ENCODE assay signal across 19 cellular contexts in the genomic region with DNA sequence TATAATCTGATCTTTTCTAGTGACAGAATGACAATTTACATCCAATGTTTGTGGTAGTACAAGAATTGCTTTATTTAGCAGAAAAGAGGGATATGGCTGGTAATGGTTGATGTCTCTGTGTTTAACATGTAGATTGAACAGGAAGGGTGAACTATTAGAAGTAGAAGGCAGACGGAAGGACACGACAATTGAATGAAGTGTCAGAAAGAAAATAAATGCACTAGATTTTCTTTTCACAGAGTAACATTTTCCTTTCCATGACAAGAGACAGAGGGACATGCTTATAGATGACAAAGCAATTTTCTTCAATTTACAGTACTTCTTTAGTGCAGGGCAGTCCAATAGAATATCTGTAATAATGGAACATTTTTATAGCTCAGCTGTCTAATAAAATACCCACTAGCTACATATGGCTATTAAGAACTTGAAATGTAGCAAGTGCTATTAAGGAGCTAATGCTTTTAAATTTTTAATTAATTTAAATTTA. TPM values are rescaled to one million over a fixed set of nuclear protein-coding genes. Genes with fewer than 3 reads are reported as not detected.
DNase-seq lines count a peak whose midpoint lies in the region; ATAC-seq and TF ChIP-seq lines count a peak whose summit lies in the region.
"Had no signal": no experiment of that assay in that cellular context is flagged by ENCODE, and none has a peak within 500 bp of the region (broad histone marks: within the 10 kb centered on the region; RNA-seq: fewer than 3 reads in every experiment).

No MANE protein-coding gene starts in this region.

- H3K4me1 Mint-ChIP-seq in activated naive CD4-positive, alpha-beta T cell treated with anti-CD3 and anti-CD28 coated beads for 36 hours (ENCODE audit: low read depth): peaks cover 79% of the 10 kb centered on the region
- peaks cover 67 to 71% (median 67%) of the 10 kb centered on the region in 3 donors for H3K4me1 Mint-ChIP-seq in T-cell

- TF ChIP-seq POLR2A in esophagus muscularis mucosa (IDR thresholded peaks at IDR 0.05; ENCODE audit: low read depth) (no peak), adrenal gland (IDR thresholded peaks at IDR 0.05) (no peak), Peyer's patch (IDR thresholded peaks at IDR 0.05) (no peak)

- POLR2A ChIA-PET in T-cell (lab: Charles Lee): interaction anchor here in 1 of 2 donors (1.0 to 1.3 kb wide), 5 partner anchors 10 to 24 kb away, joined by 3 to 6 read pairs (median 4); no protein-coding TSS in a partner anchor

- ATAC-seq in T-cell (replicated peaks in 1 of 4): no peak
- ATAC-seq: Panc1 had no signal

- TF ChIP-seq CTCF in esophagus muscularis mucosa (IDR thresholded peaks at IDR 0.05): no peak
- TF ChIP-seq CTCF in adrenal gland (IDR thresholded peaks at IDR 0.05): no peak
- no peak for TF ChIP-seq CTCF in Peyer's patch (IDR thresholded peaks at IDR 0.05)

- no peak for TF ChIP-seq EP300 in esophagus muscularis mucosa (IDR thresholded peaks at IDR 0.05)

- H3K4me3 ChIP-seq in esophagus muscularis mucosa (no peak overlapping the region), stomach smooth muscle (ENCODE audit: low read length in 2 of 2) (peak overlapping the region in 1 of 2 donors; percentile 6), adrenal gland (no peak overlapping the region), Peyer's patch (no peak overlapping the region)
- H3K4me3 ChIP-seq: colonic mucosa had no signal

- H3K36me3 Mint-ChIP-seq in activated naive CD4-positive, alpha-beta T cell treated with anti-CD3 and anti-CD28 coated beads for 36 hours (ENCODE audit: low read depth): peaks cover 8% of the 10 kb centered on the region
- H3K36me3 Mint-ChIP-seq in T-cell: no peaks in the 10 kb centered on the region

- peaks cover 5% of the 10 kb centered on the region for H3K9me3 Mint-ChIP-seq in activated naive CD4-positive, alpha-beta T cell treated with anti-CD3 and anti-CD28 coated beads for 36 hours
- H3K9me3 Mint-ChIP-seq in T-cell: no peaks in the 10 kb centered on the region
- H3K9me3 Mint-ChIP-seq: nephron had no signal

- CTCF ChIA-PET in activated naive CD4-positive, alpha-beta T cell treated with anti-CD3 and anti-CD28 coated beads for 36 hours (lab: Charles Lee): interaction anchor here (0.8 to 3.2 kb wide), 9 partner anchors 9 to 48 kb away, joined by 3 to 14 read pairs (median 3); no protein-coding TSS in a partner anchor
- CTCF ChIA-PET in T-cell (lab: Charles Lee): interaction anchor here in 1 of 2 donors (0.8 kb wide), 1 partner anchor 36 kb away, joined by 3 read pairs; no protein-coding TSS in a partner anchor

- H3K4me3 Mint-ChIP-seq in activated naive CD4-positive, alpha-beta T cell treated with anti-CD3 and anti-CD28 coated beads for 36 hours: peak overlapping the region; percentile 79
- peak overlapping the region in 1 of 3 donors; percentile 74 for H3K4me3 Mint-ChIP-seq in T-cell
- H3K4me3 Mint-ChIP-seq: nephron had no signal

- H3K9ac ChIP-seq in stomach smooth muscle (ENCODE audit: low read length in 2 of 2): peak overlapping the region in 1 of 2 donors; percentile 15

- no peak for DNase-seq in activated naive CD4-positive, alpha-beta T cell treated with anti-CD3 and anti-CD28 coated beads for 36 hours
- DNase-seq in activated naive CD4-positive, alpha-beta T cell treated with anti-CD3 and anti-CD28 coated beads, Interleukin-2, amount 50 U/mL, for 16 hours: no peak
- DNase-seq in T-cell: no peak
- DNase-seq in esophagus muscularis mucosa (ENCODE audit: extremely low spot score): no peak
- no peak for DNase-seq in COLO829 (ENCODE audit: low spot score)
- DNase-seq in adrenal gland: no peak
- no peak for DNase-seq in Peyer's patch
- DNase-seq: colonic mucosa, GOT3, KBM-7, NCI-H1105 treated with DMSO at 0.1 percent for 48 hours, NCI-H2171 treated with DMSO at 0.1 percent for 48 hours, NCI-H774, retina had no signal

- 62% methylated on average over 2 of the region's 2 CpGs for WGBS in esophagus muscularis mucosa
- WGBS in adrenal gland, 4 donors: 79 to 90% (median 83%) methylated on average over 2 of the region's 2 CpGs

- peak overlapping the region; percentile 93 for H3K27ac Mint-ChIP-seq in activated naive CD4-positive, alpha-beta T cell treated with anti-CD3 and anti-CD28 coated beads for 36 hours
- peak overlapping the region; percentile 79 to 97 for H3K27ac Mint-ChIP-seq in T-cell
- H3K27ac Mint-ChIP-seq: nephron had no signal

- H3K27me3 Mint-ChIP-seq in activated naive CD4-positive, alpha-beta T cell treated with anti-CD3 and anti-CD28 coated beads for 36 hours (ENCODE audit: low read depth): no peaks in the 10 kb centered on the region
- no peaks in the 10 kb centered on the region for H3K27me3 Mint-ChIP-seq in T-cell

- H3K36me3 ChIP-seq in esophagus muscularis mucosa (no peaks in the 10 kb centered on the region), stomach smooth muscle (ENCODE audit: control insufficient read depth in 2 of 2, insufficient read depth in 2 of 2, low read length in 2 of 2) (no peaks in the 10 kb centered on the region), adrenal gland (replicated peaks in 1 of 2) (no peaks in the 10 kb centered on the region), Peyer's patch (no peaks in the 10 kb centered on the region)
- H3K36me3 ChIP-seq: colonic mucosa had no signal

- H3K27ac ChIP-seq in esophagus muscularis mucosa (replicated peaks in 1 of 4) (peak overlapping the region; percentile 69 to 85 (median 78)), stomach smooth muscle (ENCODE audit: low read length) (peak overlapping the region; percentile 64), adrenal gland (no peak overlapping the region), Peyer's patch (peak overlapping the region in 1 of 4 donors; percentile 33)
- H3K27ac ChIP-seq: colonic mucosa, epithelial cell of prostate, HL-60 had no signal

- H3K27me3 ChIP-seq in esophagus muscularis mucosa (no peaks in the 10 kb centered on the region), stomach smooth muscle (ENCODE audit: control insufficient read depth in 1 of 2, insufficient read depth in 2 of 2, low read length in 2 of 2) (no peaks in the 10 kb centered on the region), adrenal gland (no peaks in the 10 kb centered on the region), Peyer's patch (no peaks in the 10 kb centered on the region)
- H3K27me3 ChIP-seq: colonic mucosa had no signal

- intact Hi-C loops in activated naive CD4-positive, alpha-beta T cell treated with anti-CD3 and anti-CD28 coated beads for 36 hours (cut with micrococcal nuclease): no loop called here
- intact Hi-C loops in esophagus muscularis mucosa (cut with DNase I): no loop called here
- intact Hi-C loops in adrenal gland (cut with DNase I): no loop called here

- H3K9me3 ChIP-seq in esophagus muscularis mucosa (no peaks in the 10 kb centered on the region), stomach smooth muscle (ENCODE audit: control insufficient read depth in 2 of 2, low read length in 2 of 2) (no peaks in the 10 kb centered on the region), adrenal gland (replicated peaks in 1 of 3) (no peaks in the 10 kb centered on the region), Peyer's patch (no peaks in the 10 kb centered on the region)
- H3K9me3 ChIP-seq: colonic mucosa had no signal

- H3K4me1 ChIP-seq in esophagus muscularis mucosa (peaks cover 3 to 74% (median 72%) of the 10 kb centered on the region in 4 donors), stomach smooth muscle (ENCODE audit: control insufficient read depth, insufficient read depth, low read length) (peaks cover 13% of the 10 kb centered on the region), adrenal gland (replicated peaks in 1 of 2) (peaks cover 0 to 7% of the 10 kb centered on the region in 2 donors), Peyer's patch (peaks cover 0 to 2% (median 0%) of the 10 kb centered on the region in 4 donors)
- H3K4me1 ChIP-seq: colonic mucosa had no signal

RNA-seq across cellular contexts. Expression of gene MBNL1, which starts 48.9 kb away (rescaled TPM):
- total RNA-seq in activated naive CD4-positive, alpha-beta T cell treated with anti-CD3 and anti-CD28 coated beads for 36 hours: 100 to 1,000 TPM; 387 to 391 TPM
- total RNA-seq in T-cell (100 to 1,000 TPM; 408 to 705 (median 423) TPM), esophagus muscularis mucosa (100 to 1,000 TPM; 635 to 868 (median 720) TPM), adrenal gland (100 to 1,000 TPM in 6 of 8 donors, 10 to 100 TPM in 2; 85.5 to 252 (median 149) TPM), Peyer's patch (100 to 1,000 TPM; 261 to 429 (median 389) TPM)
- 10 to 100 TPM; 30.6 to 63.8 (median 36.2) TPM for polyA plus RNA-seq in adrenal gland

Comparison
In these comparisons a context has a peak if more than half of its experiments do, and no peak if none do; other contexts are left out.
1. H3K27ac ChIP-seq: peak in esophagus muscularis mucosa (4 of 4) and stomach smooth muscle (single experiment); none in adrenal gland (0 of 5).